Comparison of ENCODE assay signal across 9 cellular contexts in genomic region chr14:61322799-61323290, GRCh38. TPM values are rescaled to one million over a fixed set of nuclear protein-coding genes. Genes with fewer than 3 reads are reported as not detected.
DNase-seq lines count a peak whose midpoint lies in the region; ATAC-seq, FAIRE-seq and TF ChIP-seq lines count a peak whose summit lies in the region.
"Had no signal": no experiment of that assay in that cellular context is flagged by ENCODE, and none has a peak within 500 bp of the region (broad histone marks: within the 10 kb centered on the region; RNA-seq: fewer than 3 reads in every experiment).

No MANE protein-coding gene starts in this region.

- H3K27ac ChIP-seq in heart left ventricle, result peak overlapping the region; percentile 75 to 95 (median 89)

- no peak for TF ChIP-seq POLR2A in heart left ventricle (IDR thresholded peaks at IDR 0.05)

- TF ChIP-seq CTCF in heart left ventricle (IDR thresholded peaks at IDR 0.05) (no peak), epithelial cell of proximal tubule (conservative IDR thresholded peaks at IDR 0.05; ENCODE audit: low read depth, low read length) (no peak)

- no peak for DNase-seq in heart left ventricle
- DNase-seq in Right ventricle myocardium superior, result no peak
- peak; percentile 63 for DNase-seq in activated CD4-positive, alpha-beta T cell treated with anti-CD3 and anti-CD28 coated beads for 48 hours
- DNase-seq in epithelial cell of proximal tubule (ENCODE audit: low read depth), result no peak
- DNase-seq in renal cortical epithelial cell (ENCODE audit: low read depth), result peak; percentile 5
- no peak for DNase-seq in foreskin melanocyte
- no peak for DNase-seq in RCC 7860 (ENCODE audit: low spot score)
- no peak for DNase-seq in GM19240 (ENCODE audit: insufficient read length, low spot score)

- H3K4me3 ChIP-seq in heart left ventricle (peak overlapping the region; percentile 63 to 89 (median 77)), epithelial cell of proximal tubule (ENCODE audit: low read depth, low read length) (peak overlapping the region; percentile 21)

- H3K4me1 ChIP-seq in heart left ventricle, result peaks cover 0 to 26% (median 11%) of the 10 kb centered on the region in 12 donors

- peaks cover 0 to 20% (median 4%) of the 10 kb centered on the region in 9 donors for H3K27me3 ChIP-seq in heart left ventricle

- peak in 1 of 4 donors; percentile 1 for ATAC-seq in heart left ventricle
- no peak for ATAC-seq in Right ventricle myocardium superior (ENCODE audit: poor library complexity)

- no peaks in the 10 kb centered on the region for H3K36me3 ChIP-seq in heart left ventricle

- FAIRE-seq in RCC 7860 (lab: Jason Lieb, UNC), result no peak
- FAIRE-seq: G401.6 had no signal

- intact Hi-C loops in heart left ventricle (cut with DNase I) (loop anchor here in 7 of 10 donors (2.0 to 10.0 kb wide), 8 partner anchors 34 to 134 kb away; no protein-coding TSS in a partner anchor), Right ventricle myocardium superior (cut with DNase I) (loop anchor here (10.0 kb wide), 1 partner anchor 92 kb away; no protein-coding TSS in a partner anchor)

- WGBS in heart left ventricle, 4 donors, result 17 to 30% (median 19%) methylated on average over 13 of the region's 13 CpGs

- H3K9me3 ChIP-seq in heart left ventricle, result peaks cover 0 to 9% (median 0%) of the 10 kb centered on the region in 12 donors

RNA-seq across cellular contexts. Expression of gene PRKCH, which starts 1.5 kb away (rescaled TPM):
- total RNA-seq in heart left ventricle, result 10 to 100 TPM; 13.2 to 42.1 (median 21.7) TPM
- 10 to 100 TPM in 1 of 2 donors, 1 to 10 TPM in 1; 6.1 to 49.2 TPM for polyA plus RNA-seq in heart left ventricle
- 14.5 TPM for total RNA-seq in Right ventricle myocardium superior
- total RNA-seq in epithelial cell of proximal tubule, result 6.9 and 7.6 TPM in 2 replicates
- 6.6 and 12.3 TPM in 2 replicates for total RNA-seq in renal cortical epithelial cell

RNA-seq across cellular contexts. Expression of gene TMEM30B, which starts 41.7 kb away (rescaled TPM):
- total RNA-seq in heart left ventricle (1 to 10 TPM in 3 of 9 donors, under 1 TPM in 6; 0.12 to 2.4 (median 0.42) TPM), Right ventricle myocardium superior (0.27 TPM), epithelial cell of proximal tubule (3.1 and 4.8 TPM in 2 replicates), renal cortical epithelial cell (0.45 and 4.2 TPM in 2 replicates)
- polyA plus RNA-seq in heart left ventricle, result under 1 TPM; 0.11 to 0.24 TPM

Comparison
In these comparisons a context has a peak if more than half of its experiments do, and no peak if none do; other contexts are left out.
1. DNase-seq: peak in activated CD4-positive, alpha-beta T cell treated with anti-CD3 and anti-CD28 coated beads for 48 hours (single experiment) and renal cortical epithelial cell (single experiment); none in heart left ventricle (0 of 5), Right ventricle myocardium superior (single experiment), epithelial cell of proximal tubule (single experiment), foreskin melanocyte (single experiment), RCC 7860 (single experiment) and GM19240 (single experiment).